12 cellular contexts compared by ENCODE assay signal in the genomic region with DNA sequence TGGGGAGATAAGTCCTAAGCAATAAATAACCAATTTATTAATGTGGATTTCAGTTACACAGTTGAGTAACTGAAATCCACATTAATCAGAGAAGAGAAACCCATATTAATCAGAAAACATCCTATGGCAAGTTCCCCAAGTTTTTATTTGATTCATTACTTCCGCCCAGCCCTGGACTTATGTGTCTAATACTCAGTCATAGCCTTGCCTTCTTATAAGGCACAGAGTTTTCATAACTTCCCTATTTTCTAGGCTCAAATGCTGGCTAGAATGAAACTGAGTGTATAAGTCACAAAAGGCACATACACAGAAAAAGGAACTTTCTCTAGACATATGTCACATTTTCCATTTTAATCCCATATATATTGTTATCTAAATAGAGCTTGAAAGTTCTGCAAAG. TPM values are rescaled to one million over a fixed set of nuclear protein-coding genes. Genes with fewer than 3 reads are reported as not detected.
DNase-seq lines count a peak whose midpoint lies in the region; ATAC-seq and TF ChIP-seq lines count a peak whose summit lies in the region.
"Had no signal": no experiment of that assay in that cellular context is flagged by ENCODE, and none has a peak within 500 bp of the region (broad histone marks: within the 10 kb centered on the region; RNA-seq: fewer than 3 reads in every experiment).

No MANE protein-coding gene starts in this region.

- TF ChIP-seq POLR2A in esophagus muscularis mucosa (IDR thresholded peaks at IDR 0.05; ENCODE audit: low read depth) = no peak

- peak overlapping the region; percentile 36 to 81 (median 50) for H3K27ac Mint-ChIP-seq in naive B cell
- H3K27ac Mint-ChIP-seq: activated CD8-positive, alpha-beta T cell treated with anti-CD3 and anti-CD28 coated beads, Interleukin-2, amount 10 ng/mL, durations not matched to agents 7 days and 5 days; neural progenitor cell had no signal

- intact Hi-C loops in esophagus muscularis mucosa (cut with DNase I) = no loop called here

- TF ChIP-seq EP300 in esophagus muscularis mucosa (IDR thresholded peaks at IDR 0.05) = no peak

- no peaks in the 10 kb centered on the region for H3K9me3 ChIP-seq in esophagus muscularis mucosa
- H3K9me3 ChIP-seq: SJSA1 had no signal

- TF ChIP-seq CTCF in esophagus muscularis mucosa (IDR thresholded peaks at IDR 0.05) = no peak

- H3K4me1 ChIP-seq in esophagus muscularis mucosa = peaks cover 0 to 12% (median 11%) of the 10 kb centered on the region in 4 donors
- H3K4me1 ChIP-seq: neural progenitor cell had no signal

- WGBS in esophagus muscularis mucosa = 79% methylated on average over 1 of the region's 1 CpG

- peaks cover 26 to 36% of the 10 kb centered on the region in 2 donors for H3K36me3 Mint-ChIP-seq in naive B cell

- no peak overlapping the region for H3K4me3 ChIP-seq in esophagus muscularis mucosa
- H3K4me3 ChIP-seq: neural progenitor cell, SJSA1 had no signal

- H3K27me3 Mint-ChIP-seq in naive B cell = no peaks in the 10 kb centered on the region

- H3K4me1 Mint-ChIP-seq in naive B cell = peaks cover 37 to 67% (median 50%) of the 10 kb centered on the region in 3 donors
- H3K4me1 Mint-ChIP-seq: neural progenitor cell had no signal

- H3K27ac ChIP-seq in esophagus muscularis mucosa (replicated peaks in 1 of 4) = no peak overlapping the region
- H3K27ac ChIP-seq: neural progenitor cell, SJSA1 had no signal

- no peaks in the 10 kb centered on the region for H3K9me3 Mint-ChIP-seq in naive B cell
- H3K9me3 Mint-ChIP-seq: neural progenitor cell had no signal

- ATAC-seq in GM18511 (IDR thresholded peaks at IDR 0.05; ENCODE audit: unreplicated experiment) = peak; percentile 90
- ATAC-seq in GM21825 (IDR thresholded peaks at IDR 0.05; ENCODE audit: unreplicated experiment) = peak; percentile 70
- peak; percentile 98 for ATAC-seq in naive B cell (ENCODE audit: low read depth in 2 of 2)
- ATAC-seq: activated CD8-positive, alpha-beta T cell treated with anti-CD3 and anti-CD28 coated beads, Interleukin-2, amount 10 ng/mL, durations not matched to agents 7 days and 5 days had no signal

- peak overlapping the region in 3 of 8 donors; percentile 8 to 61 (median 14) for H3K4me3 Mint-ChIP-seq in naive B cell
- H3K4me3 Mint-ChIP-seq: activated CD8-positive, alpha-beta T cell treated with anti-CD3 and anti-CD28 coated beads, Interleukin-2, amount 10 ng/mL, durations not matched to agents 7 days and 5 days; neural progenitor cell had no signal

- peak; percentile 90 to 96 for DNase-seq in NOMO-1 (lab: John Stamatoyannopoulos, UW; ENCODE audit: unreplicated experiment in 2 of 2)
- peak; percentile 24 for DNase-seq in naive B cell
- no peak for DNase-seq in esophagus muscularis mucosa (ENCODE audit: extremely low spot score)
- DNase-seq in ecto neural progenitor cell (ENCODE audit: low spot score) = no peak
- DNase-seq in activated CD4-positive, alpha-beta T cell treated with anti-CD3 and anti-CD28 coated beads for 1 hour = no peak
- DNase-seq: activated CD8-positive, alpha-beta T cell treated with anti-CD3 and anti-CD28 coated beads, Interleukin-2, amount 10 ng/mL, durations not matched to agents 7 days and 5 days; aorta; NCI-H2081 had no signal

- H3K36me3 ChIP-seq in esophagus muscularis mucosa = peaks cover 0 to 28% (median 20%) of the 10 kb centered on the region in 4 donors
- H3K36me3 ChIP-seq: neural progenitor cell had no signal

- no peaks in the 10 kb centered on the region for H3K27me3 ChIP-seq in esophagus muscularis mucosa
- H3K27me3 ChIP-seq: neural progenitor cell, SJSA1 had no signal

RNA-seq across cellular contexts. Expression of gene CD47, which starts 28.8 kb away (rescaled TPM):
- 100 to 1,000 TPM; 219 to 439 (median 284) TPM for polyA plus RNA-seq in naive B cell (ENCODE audit: low read depth in 6 of 6)
- total RNA-seq in esophagus muscularis mucosa = 10 to 100 TPM; 31.6 to 57.7 (median 49.7) TPM

Comparison
In these comparisons a context has a peak if more than half of its experiments do, and no peak if none do; other contexts are left out.
1. DNase-seq: peak in NOMO-1 (2 of 2) and naive B cell (single experiment); none in esophagus muscularis mucosa (single experiment), ecto neural progenitor cell (single experiment) and activated CD4-positive, alpha-beta T cell treated with anti-CD3 and anti-CD28 coated beads for 1 hour (single experiment).
2. Peak in every context shown above with its lines, with median percentiles within 50 percentile points of each other: ATAC-seq.